Comparison of ENCODE assay signal across 1 cellular context in genomic region chr2:27086090-27086721, GRCh38.
A peak's percentile ranks its signal among the peaks of the same experiment; 100 is the strongest.
TF ChIP-seq lines count a peak whose summit lies in the region.

No MANE protein-coding gene starts in this region.

TF ChIP-seq in HepG2, 621 proteins besides CTCF, POLR2A, EP300 and RAD21 (continued from another document and continues in another):
- TF ChIP-seq ZNF550 (CRISPR knock-in tag; IDR thresholded peaks at IDR 0.05; ENCODE audit: borderline replicate concordance), result no peak
- no peak for TF ChIP-seq CC2D1A (CRISPR knock-in tag; IDR thresholded peaks at IDR 0.05)
- TF ChIP-seq TBP (CRISPR knock-in tag; IDR thresholded peaks at IDR 0.05), result no peak
- peak; percentile 67 for TF ChIP-seq ZXDC (CRISPR knock-in tag; IDR thresholded peaks at IDR 0.05)
- no peak for TF ChIP-seq ZNF564 (CRISPR knock-in tag; IDR thresholded peaks at IDR 0.05)
- no peak for TF ChIP-seq ZNF75D (CRISPR knock-in tag; IDR thresholded peaks at IDR 0.05; ENCODE audit: borderline replicate concordance)
- TF ChIP-seq RORA (CRISPR knock-in tag; IDR thresholded peaks at IDR 0.05), result no peak
- TF ChIP-seq MED1 (CRISPR knock-in tag; IDR thresholded peaks at IDR 0.05), result peak; percentile 89
- no peak for TF ChIP-seq ZNF484 (CRISPR knock-in tag; IDR thresholded peaks at IDR 0.05; ENCODE audit: borderline replicate concordance, low read depth)
- no peak; the same call in 1 of the 2 replicates for TF ChIP-seq ZNF333 (CRISPR knock-in tag; IDR thresholded peaks at IDR 0.05; ENCODE audit: borderline replicate concordance)
- TF ChIP-seq ZSCAN21 (CRISPR knock-in tag; IDR thresholded peaks at IDR 0.05; ENCODE audit: borderline replicate concordance), result peak; percentile 79
- TF ChIP-seq SNAPC4 (CRISPR knock-in tag; IDR thresholded peaks at IDR 0.05), result 0 out of 2 replicates have a peak, but pooled peaks have one; percentile 15
- no peak for TF ChIP-seq ZNF710 (CRISPR knock-in tag; IDR thresholded peaks at IDR 0.05; ENCODE audit: borderline replicate concordance)
- peak; percentile 71; the same call in 1 of the 2 replicates for TF ChIP-seq KLF9 (CRISPR knock-in tag; IDR thresholded peaks at IDR 0.05; ENCODE audit: low read depth)
- TF ChIP-seq SRSF9 (IDR thresholded peaks at IDR 0.05; ENCODE audit: borderline replicate concordance, insufficient read depth, low read depth, low read length, poor library complexity, severe bottlenecking), result no peak
- peak; percentile 72; the same call in 1 of the 2 replicates for TF ChIP-seq ZBTB7B (CRISPR knock-in tag; IDR thresholded peaks at IDR 0.05)
- no peak for TF ChIP-seq RNF219 (CRISPR knock-in tag; IDR thresholded peaks at IDR 0.05)
- TF ChIP-seq ZNF709 (CRISPR knock-in tag; IDR thresholded peaks at IDR 0.05), result 0 out of 2 replicates have a peak, but pooled peaks have one; percentile 33
- TF ChIP-seq HOXA3 (CRISPR knock-in tag; IDR thresholded peaks at IDR 0.05), result peak; percentile 93
- no peak for TF ChIP-seq RFX3 (CRISPR knock-in tag; IDR thresholded peaks at IDR 0.05)
- TF ChIP-seq FOXC1 (CRISPR knock-in tag; IDR thresholded peaks at IDR 0.05; ENCODE audit: borderline replicate concordance), result no peak
- no peak for TF ChIP-seq EED (CRISPR knock-in tag; IDR thresholded peaks at IDR 0.05)
- peak; percentile 5; the same call in 1 of the 2 replicates for TF ChIP-seq HINFP (CRISPR knock-in tag; IDR thresholded peaks at IDR 0.05; ENCODE audit: low read depth)
- TF ChIP-seq SNRNP70 (IDR thresholded peaks at IDR 0.05; ENCODE audit: low read depth, low read length), result no peak
- no peak for TF ChIP-seq CREM (IDR thresholded peaks at IDR 0.05)
- TF ChIP-seq CREM (CRISPR knock-in tag; IDR thresholded peaks at IDR 0.05), result 0 out of 2 replicates have a peak, but pooled peaks have one; percentile 24
- no peak for TF ChIP-seq ZMYM2 (CRISPR knock-in tag; IDR thresholded peaks at IDR 0.05)
- peak; percentile 92 for TF ChIP-seq NFKB2 (CRISPR knock-in tag; IDR thresholded peaks at IDR 0.05; ENCODE audit: borderline replicate concordance)
- TF ChIP-seq SCMH1 (CRISPR knock-in tag; IDR thresholded peaks at IDR 0.05; ENCODE audit: borderline replicate concordance), result no peak
- peak; percentile 74; the same call in 1 of the 2 replicates for TF ChIP-seq RXRB (CRISPR knock-in tag; IDR thresholded peaks at IDR 0.05; ENCODE audit: borderline replicate concordance)
- no peak for TF ChIP-seq KLF13 (CRISPR knock-in tag; IDR thresholded peaks at IDR 0.05)
- TF ChIP-seq ZNF20 (CRISPR knock-in tag; IDR thresholded peaks at IDR 0.05), result no peak
- TF ChIP-seq KDM4B (CRISPR knock-in tag; IDR thresholded peaks at IDR 0.05), result no peak
- TF ChIP-seq ZNF619 (CRISPR knock-in tag; IDR thresholded peaks at IDR 0.05), result no peak
- TF ChIP-seq NRL (CRISPR knock-in tag; IDR thresholded peaks at IDR 0.05; ENCODE audit: borderline replicate concordance), result 0 out of 2 replicates have a peak, but pooled peaks have one; percentile 15
- no peak for TF ChIP-seq RFX5 (IDR thresholded peaks at IDR 0.05; ENCODE audit: low read depth, low read length)
- TF ChIP-seq HDAC2 (CRISPR knock-in tag; IDR thresholded peaks at IDR 0.05), result peak; percentile 78
- peak; percentile 82 for TF ChIP-seq PHF5A (CRISPR knock-in tag; IDR thresholded peaks at IDR 0.05; ENCODE audit: low read depth, unreplicated experiment)
- no peak; the same call in 1 of the 2 replicates for TF ChIP-seq PAXIP1 (CRISPR knock-in tag; conservative IDR thresholded peaks at IDR 0.05)
- TF ChIP-seq ZNF552 (CRISPR knock-in tag; IDR thresholded peaks at IDR 0.05; ENCODE audit: borderline replicate concordance), result no peak; the same call in 1 of the 2 replicates
- TF ChIP-seq CREB3 (CRISPR knock-in tag; IDR thresholded peaks at IDR 0.05), result no peak; the same call in 1 of the 2 replicates
- TF ChIP-seq SUZ12 (IDR thresholded peaks at IDR 0.05; ENCODE audit: low read depth, low read length), result no peak
- no peak; the same call in none of the 2 replicates for TF ChIP-seq ZFP36L1 (CRISPR knock-in tag; IDR thresholded peaks at IDR 0.05)
- no peak for TF ChIP-seq NFE2L1 (CRISPR knock-in tag; IDR thresholded peaks at IDR 0.05; ENCODE audit: borderline replicate concordance)
- no peak for TF ChIP-seq SMARCE1 (IDR thresholded peaks at IDR 0.05; ENCODE audit: borderline replicate concordance)
- TF ChIP-seq PHF21A (CRISPR knock-in tag; IDR thresholded peaks at IDR 0.05), result no peak; the same call in 1 of the 2 replicates
- TF ChIP-seq ZBTB14 (CRISPR knock-in tag; IDR thresholded peaks at IDR 0.05), result peak; percentile 55; the same call in 1 of the 2 replicates
- TF ChIP-seq ZNF572 (CRISPR knock-in tag; IDR thresholded peaks at IDR 0.05), result 0 out of 2 replicates have a peak, but pooled peaks have one; percentile 48
